In genomic region chr10:134743-135600, GRCh38 we compare ENCODE assay signal across 8 cellular contexts. TPM values are rescaled to one million over a fixed set of nuclear protein-coding genes. Genes with fewer than 3 reads are reported as not detected.
DNase-seq lines count a peak whose midpoint lies in the region; ATAC-seq and TF ChIP-seq lines count a peak whose summit lies in the region.

Gene ZMYND11 (plus strand): TSS chr10:135455. CDS start chr10:180013, 44,558 bp downstream.

- H3K4me3 ChIP-seq in WERI-Rb-1 (ENCODE audit: low read depth, low read length) (peak within 1 kb of the TSS; percentile 77), breast epithelium (peak within 1 kb of the TSS; percentile 81 to 91 (median 81)), spleen (peak within 1 kb of the TSS; percentile 56 to 92 (median 70))

- H3K36me3 ChIP-seq in WERI-Rb-1 (no peaks in the 10 kb centered on the region), breast epithelium (no peaks in the 10 kb centered on the region), spleen (no peaks in the 10 kb centered on the region)

- DNase-seq in DMS53 (lab: John Stamatoyannopoulos, UW): peak; percentile 83
- DNase-seq in HT1080 (ENCODE audit: low read depth): no peak
- peak; percentile 53 for DNase-seq in WERI-Rb-1
- DNase-seq in breast epithelium (ENCODE audit: low spot score in 2 of 2): peak; percentile 47 to 64
- DNase-seq in iPS-NIHi7 (ENCODE audit: extremely low spot score): peak; percentile 72
- DNase-seq in spleen: peak; percentile 92
- DNase-seq in SKM-1 (lab: John Stamatoyannopoulos, UW; ENCODE audit: unreplicated experiment): no peak

- 0 to 1% (median 0%) methylated on average over 70 to 131 of the region's 131 CpGs for WGBS in spleen, 5 donors

- peak within 1 kb of the TSS; percentile 92 for H3K27ac ChIP-seq in WERI-Rb-1
- peak within 1 kb of the TSS; percentile 97 to 100 for H3K27ac ChIP-seq in breast epithelium
- H3K27ac ChIP-seq in spleen: peak within 1 kb of the TSS; percentile 95 to 98 (median 96)

- peak; percentile 39 for ATAC-seq in GM19467 (IDR thresholded peaks at IDR 0.05; ENCODE audit: unreplicated experiment)

- intact Hi-C loops in breast epithelium (cut with DNase I; ENCODE audit: low total_unique reads) (no loop called here), spleen (cut with DNase I; ENCODE audit: low total_unique reads) (no loop called here)

- TF ChIP-seq POLR2A in breast epithelium (IDR thresholded peaks at IDR 0.05) (no peak), spleen (IDR thresholded peaks at IDR 0.05) (no peak)

- TF ChIP-seq CTCF in WERI-Rb-1 (IDR thresholded peaks at IDR 0.05; ENCODE audit: low read depth, low read length): no peak
- peak in 1 of 3 donors; percentile 25 for TF ChIP-seq CTCF in breast epithelium (IDR thresholded peaks at IDR 0.05)
- TF ChIP-seq CTCF in spleen (IDR thresholded peaks at IDR 0.05 in 8 of 11, conservative IDR thresholded peaks at IDR 0.05 in 3 of 11): no peak

- peaks cover 0 to 13% of the 10 kb centered on the region in 2 donors for H3K4me1 ChIP-seq in breast epithelium
- peaks cover 18 to 63% (median 35%) of the 10 kb centered on the region in 6 donors for H3K4me1 ChIP-seq in spleen

- H3K27me3 ChIP-seq in WERI-Rb-1 (ENCODE audit: insufficient read depth, low read depth, severe bottlenecking) (no peaks in the 10 kb centered on the region), breast epithelium (no peaks in the 10 kb centered on the region), spleen (replicated peaks in 1 of 7) (peaks cover 0 to 29% (median 0%) of the 10 kb centered on the region in 7 donors)

- no peaks in the 10 kb centered on the region for H3K9me3 ChIP-seq in WERI-Rb-1 (ENCODE audit: severe bottlenecking)
- no peaks in the 10 kb centered on the region for H3K9me3 ChIP-seq in breast epithelium
- H3K9me3 ChIP-seq in spleen: no peaks in the 10 kb centered on the region

RNA-seq across cellular contexts. Expression of gene ZMYND11, which starts in this region (rescaled TPM):
- total RNA-seq in HT1080 (2014; rRNA removed; shearing (Covaris generic)): 34.5 and 37.8 TPM in 2 replicates
- 29.3 and 35.7 TPM in 2 replicates for polyA plus RNA-seq in HT1080 (2015; cell fraction: cytosol; rRNA removed)
- 30.1 and 33.5 TPM in 2 replicates for polyA plus RNA-seq in HT1080 (2015; cell fraction: nucleus; rRNA removed)
- total RNA-seq in breast epithelium: 10 to 100 TPM; 73.7 to 96.2 (median 83.7) TPM
- total RNA-seq in spleen: 10 to 100 TPM; 47.2 to 65.3 (median 52.3) TPM
- polyA plus RNA-seq in spleen: 10 to 100 TPM; 20.3 to 31.1 (median 23.5) TPM

Comparison
In these comparisons a context has a peak if more than half of its experiments do, and no peak if none do; other contexts are left out.
1. DNase-seq: peak in DMS53 (single experiment), WERI-Rb-1 (single experiment), breast epithelium (2 of 2), iPS-NIHi7 (single experiment) and spleen (single experiment); none in HT1080 (single experiment) and SKM-1 (single experiment).
2. Peak in every context shown above with its lines, with median percentiles within 50 percentile points of each other: H3K27ac ChIP-seq and H3K4me3 ChIP-seq.